Comparison of ENCODE assay signal across 26 cellular contexts in the genomic region with DNA sequence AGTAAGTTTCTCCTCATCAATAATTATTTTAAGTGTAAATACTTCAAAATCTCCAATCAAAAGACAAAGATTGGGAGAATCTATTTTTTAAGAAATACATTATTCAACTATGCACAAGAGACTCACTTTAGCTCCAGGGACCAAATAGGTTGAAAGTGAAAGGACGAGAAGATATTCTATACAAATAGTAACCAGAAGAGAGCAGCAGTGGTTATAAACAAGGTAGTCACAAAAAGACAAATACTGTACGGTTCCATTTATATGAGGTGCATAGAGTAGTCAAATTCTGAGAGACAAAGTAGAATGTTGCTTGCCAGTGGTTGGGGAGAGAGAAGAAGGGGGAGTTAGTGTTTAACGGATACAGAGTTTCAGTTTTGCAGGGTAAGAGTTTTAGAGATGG.
A peak's percentile ranks its signal among the peaks of the same experiment; 100 is the strongest.
DNase-seq lines count a peak whose midpoint lies in the region; ATAC-seq and TF ChIP-seq lines count a peak whose summit lies in the region.
"Had no signal": no experiment of that assay in that cellular context is flagged by ENCODE, and none has a peak within 500 bp of the region (broad histone marks: within the 10 kb centered on the region; RNA-seq: fewer than 3 reads in every experiment).

No MANE protein-coding gene starts in this region.

- no peak overlapping the region for H3K27ac ChIP-seq in C4-2B
- H3K27ac ChIP-seq: psoas muscle, SJCRH30, transverse colon had no signal

- peak; percentile 20; the same call in 1 of the 2 replicates for TF ChIP-seq CTCF in C4-2B (conservative IDR thresholded peaks at IDR 0.05)

- DNase-seq in SW480 (ENCODE audit: low spot score): peak; percentile 20
- no peak for DNase-seq in activated CD8-positive, alpha-beta memory T cell treated with anti-CD3 and anti-CD28 coated beads for 24 hours
- no peak for DNase-seq in NCI-H526 (lab: John Stamatoyannopoulos, UW)
- no peak for DNase-seq in MV-4-11 (lab: John Stamatoyannopoulos, UW)
- DNase-seq: activated CD4-positive, alpha-beta T cell treated with anti-CD3 and anti-CD28 coated beads for 48 hours; activated naive CD4-positive, alpha-beta T cell treated with anti-CD3 and anti-CD28 coated beads for 36 hours; activated T-cell treated with anti-CD3 and anti-CD28 coated beads, Interleukin-2, amount 50 U/mL, for 48 hours; amniotic stem cell; CD4-positive, alpha-beta T cell; effector CD8-positive, alpha-beta T cell; erythroblast; immature natural killer cell; naive thymus-derived CD4-positive, alpha-beta T cell; NCI-H1417 treated with DMSO at 0.1 percent for 48 hours; NCI-H2081 treated with DMSO at 0.1 percent for 48 hours; NCI-H446 treated with DMSO at 0.1 percent for 48 hours; NK-92 treated with Interleukin-12 subunit alpha and Interleukin-12 subunit beta, amount 100 ng/mL, for 24 hours; nucleus accumbens; psoas muscle; SJCRH30; T-helper 17 cell; transverse colon had no signal

- ATAC-seq in GM19452 (IDR thresholded peaks at IDR 0.05; ENCODE audit: unreplicated experiment) (peak; percentile 58), HG03432 (IDR thresholded peaks at IDR 0.05; ENCODE audit: unreplicated experiment) (peak; percentile 61), HG02642 (IDR thresholded peaks at IDR 0.05; ENCODE audit: poor library complexity, unreplicated experiment) (no peak)
- ATAC-seq: naive thymus-derived CD4-positive, alpha-beta T cell; psoas muscle; T-helper 17 cell had no signal
